In genomic region chr13:97786510-97786909, GRCh38 we compare ENCODE assay signal across 3 cellular contexts.
TF ChIP-seq lines count a peak whose summit lies in the region.

No MANE protein-coding gene starts in this region.

TF ChIP-seq in A549, 52 proteins besides CTCF, POLR2A, EP300 and RAD21:
- no peak for TF ChIP-seq NR3C1 (IDR thresholded peaks at IDR 0.05)
- TF ChIP-seq CHD2 (IDR thresholded peaks at IDR 0.05; ENCODE audit: low read length, partially characterized antibody), result no peak
- no peak for TF ChIP-seq RNF2 (IDR thresholded peaks at IDR 0.05; ENCODE audit: borderline replicate concordance, low read depth)
- no peak for TF ChIP-seq HES2 (IDR thresholded peaks at IDR 0.05)
- peak; percentile 73 for TF ChIP-seq MAFK (IDR thresholded peaks at IDR 0.05; ENCODE audit: partially characterized antibody)

TF ChIP-seq in IMR-90, 13 proteins besides CTCF, POLR2A, EP300 and RAD21:
- TF ChIP-seq NFE2L2 (IDR thresholded peaks at IDR 0.05; ENCODE audit: low read depth, low read length), result no peak
- peak; percentile 88 for TF ChIP-seq MAFK (IDR thresholded peaks at IDR 0.05; ENCODE audit: low read depth, low read length)
- TF ChIP-seq RFX5 (IDR thresholded peaks at IDR 0.05; ENCODE audit: low read depth, low read length), result no peak
- no peak for TF ChIP-seq RCOR1 (IDR thresholded peaks at IDR 0.05; ENCODE audit: insufficient replicate concordance, low read length)
TF ChIP-seq in IMR-90: peak in this region for 1.

TF ChIP-seq in K562, 482 proteins besides CTCF, POLR2A, EP300 and RAD21:
- TF ChIP-seq FIP1L1 (IDR thresholded peaks at IDR 0.05; ENCODE audit: low read depth, low read length, poor library complexity, severe bottlenecking) (no peak), STAT5A (IDR thresholded peaks at IDR 0.05; ENCODE audit: borderline replicate concordance, low read length) (no peak), SMARCE1 (IDR thresholded peaks at IDR 0.05) (no peak), MCM3 (IDR thresholded peaks at IDR 0.05) (no peak), SETDB1 (IDR thresholded peaks at IDR 0.05; ENCODE audit: low read length) (no peak), MAFF (IDR thresholded peaks at IDR 0.05; ENCODE audit: low read length) (peak; percentile 42), ZNF717 (CRISPR knock-in tag; IDR thresholded peaks at IDR 0.05) (no peak), THRAP3 (IDR thresholded peaks at IDR 0.05; ENCODE audit: borderline replicate concordance) (no peak), DACH1 (IDR thresholded peaks at IDR 0.05; ENCODE audit: partially characterized antibody) (no peak), ELK1 (CRISPR knock-in tag; IDR thresholded peaks at IDR 0.05) (no peak), FOXJ2 (tag; IDR thresholded peaks at IDR 0.05) (no peak), HOMEZ (CRISPR knock-in tag; IDR thresholded peaks at IDR 0.05) (no peak), ZSCAN32 (CRISPR knock-in tag; IDR thresholded peaks at IDR 0.05) (no peak), FOXK2 (conservative IDR thresholded peaks at IDR 0.05 in 1 of 2, IDR thresholded peaks at IDR 0.05 in 1 of 2; ENCODE audit: low read depth in 2 of 2) (no peak), FOSL1 (tag; conservative IDR thresholded peaks at IDR 0.05) (no peak), PTBP1 (IDR thresholded peaks at IDR 0.05; ENCODE audit: low read depth, low read length) (no peak), POLR2G (IDR thresholded peaks at IDR 0.05; ENCODE audit: low read depth, low read length) (no peak), POLR2B (IDR thresholded peaks at IDR 0.05; ENCODE audit: low read depth, partially characterized antibody) (no peak), MAFK (IDR thresholded peaks at IDR 0.05; ENCODE audit: low read length) (peak; percentile 26; the same call in 1 of the 2 replicates), KAT8 (IDR thresholded peaks at IDR 0.05; ENCODE audit: low read depth) (no peak), CEBPB (tag; IDR thresholded peaks at IDR 0.05) (no peak), C11orf30 (IDR thresholded peaks at IDR 0.05; ENCODE audit: low read depth) (peak; percentile 63), NFIC (IDR thresholded peaks at IDR 0.05) (no peak), ZNF316 (IDR thresholded peaks at IDR 0.05) (peak; percentile 66), MAFG (tag; conservative IDR thresholded peaks at IDR 0.05) (peak; percentile 54)
- TF ChIP-seq, protein P1, sequence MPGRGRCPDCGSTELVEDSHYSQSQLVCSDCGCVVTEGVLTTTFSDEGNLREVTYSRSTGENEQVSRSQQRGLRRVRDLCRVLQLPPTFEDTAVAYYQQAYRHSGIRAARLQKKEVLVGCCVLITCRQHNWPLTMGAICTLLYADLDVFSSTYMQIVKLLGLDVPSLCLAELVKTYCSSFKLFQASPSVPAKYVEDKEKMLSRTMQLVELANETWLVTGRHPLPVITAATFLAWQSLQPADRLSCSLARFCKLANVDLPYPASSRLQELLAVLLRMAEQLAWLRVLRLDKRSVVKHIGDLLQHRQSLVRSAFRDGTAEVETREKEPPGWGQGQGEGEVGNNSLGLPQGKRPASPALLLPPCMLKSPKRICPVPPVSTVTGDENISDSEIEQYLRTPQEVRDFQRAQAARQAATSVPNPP (IDR thresholded peaks at IDR 0.05; ENCODE audit: borderline replicate concordance, insufficient read depth, insufficient read length), result no peak
